15 cellular contexts compared by ENCODE assay signal in genomic region chr16:26951950-26952349, GRCh38.
"Had no signal": no experiment of that assay in that cellular context is flagged by ENCODE, and none has a peak within 500 bp of the region (broad histone marks: within the 10 kb centered on the region; RNA-seq: fewer than 3 reads in every experiment).

No MANE protein-coding gene starts in this region.

- H3K36me3 ChIP-seq: left lung, prostate gland, sigmoid colon, tibial nerve had no signal

- DNase-seq: activated CD4-positive, alpha-beta T cell treated with anti-CD3 and anti-CD28 coated beads for 4 hours; activated CD8-positive, alpha-beta T cell treated with anti-CD3 and anti-CD28 coated beads, Interleukin-2, amount 10 ng/mL, durations not matched to agents 7 days and 5 days; activated naive CD4-positive, alpha-beta T cell treated with Interleukin-2 at 50 U/mL for 16 hours; body of pancreas; effector memory CD8-positive, alpha-beta T cell; hypothalamus; left lung; natural killer cell; occipital lobe; sigmoid colon; stimulated activated CD4-positive, alpha-beta T cell treated with anti-CD3 and anti-CD28 coated beads, Interleukin-2, amount 100 ng/mL, for 24 hours; stimulated activated naive B cell treated with anti-CD40 and anti-IgM and Interleukin-4, amounts not matched to agents 10 μg/mL and 1 μg/mL and 100 μg/mL, for 72 hours had no signal

- H3K27ac ChIP-seq: body of pancreas, epithelial cell of prostate, left lung, prostate gland, sigmoid colon, tibial nerve had no signal

- H3K9me3 ChIP-seq: body of pancreas, left lung, prostate gland, tibial nerve had no signal

- ATAC-seq: activated CD8-positive, alpha-beta T cell treated with anti-CD3 and anti-CD28 coated beads, Interleukin-2, amount 10 ng/mL, durations not matched to agents 7 days and 5 days; body of pancreas; effector memory CD8-positive, alpha-beta T cell; left lung; natural killer cell; stimulated activated naive B cell treated with anti-CD40 and anti-IgM and Interleukin-4, amounts not matched to agents 10 μg/mL and 1 μg/mL and 100 μg/mL, for 72 hours had no signal

- H3K4me1 ChIP-seq: body of pancreas, left lung, prostate gland, sigmoid colon, tibial nerve had no signal

- H3K27me3 ChIP-seq: body of pancreas, sigmoid colon, tibial nerve had no signal

- H3K4me3 ChIP-seq: body of pancreas, left lung, prostate gland, sigmoid colon, tibial nerve had no signal
